Comparison of ENCODE assay signal across 21 cellular contexts in genomic region chr7:1081336-1081735, GRCh38. TPM values are rescaled to one million over a fixed set of nuclear protein-coding genes. Genes with fewer than 3 reads are reported as not detected.
"Had no signal": no experiment of that assay in that cellular context is flagged by ENCODE, and none has a peak within 500 bp of the region (broad histone marks: within the 10 kb centered on the region; RNA-seq: fewer than 3 reads in every experiment).

No MANE protein-coding gene starts in this region.

- ATAC-seq: left lobe of liver; mucosa of descending colon; natural killer cell treated with Interleukin-12 subunit alpha and Interleukin-12 subunit beta and Interleukin-15 and Interleukin-18, amount 100 ng/mL, for 72 hours; stimulated activated naive B cell treated with anti-CD40 and anti-IgM and Interleukin-4, amounts not matched to agents 10 μg/mL and 1 μg/mL and 100 μg/mL, for 72 hours had no signal

- DNase-seq: dorsolateral prefrontal cortex; effector CD4-positive, alpha-beta T cell; hypothalamus; mucosa of descending colon; naive B cell; right lobe of liver; small intestine; stimulated activated CD4-positive, alpha-beta T cell treated with anti-CD3 and anti-CD28 coated beads, Interleukin-15, amount 100 ng/mL, for 24 hours; stimulated activated CD4-positive, alpha-beta T cell treated with anti-CD3 and anti-CD28 coated beads, Interleukin-2, amount 100 ng/mL, for 48 hours; stimulated activated naive B cell treated with anti-CD40 and anti-IgM and Interleukin-4, amounts not matched to agents 10 μg/mL and 1 μg/mL and 100 μg/mL, for 72 hours; transverse colon had no signal

- H3K27ac ChIP-seq: parathyroid adenoma, right lobe of liver, suprapubic skin, transverse colon had no signal

- H2AFZ ChIP-seq: parathyroid adenoma had no signal

- H3K4me1 ChIP-seq: parathyroid adenoma, right lobe of liver had no signal

- H3K27me3 ChIP-seq: dorsolateral prefrontal cortex, right lobe of liver, suprapubic skin, transverse colon had no signal

- H3K9me3 ChIP-seq: mucosa of descending colon, right lobe of liver, suprapubic skin, transverse colon had no signal

- H3K36me3 ChIP-seq: right lobe of liver, suprapubic skin, transverse colon had no signal

- H3K9ac ChIP-seq: parathyroid adenoma had no signal

- H3K4me3 ChIP-seq: lung, mucosa of descending colon, right lobe of liver, suprapubic skin, transverse colon had no signal

- FAIRE-seq: colon, frontal cortex, keratinocyte, small intestine had no signal

RNA-seq across cellular contexts. Expression of gene GPER1, which starts 6.6 kb away (rescaled TPM):
- total RNA-seq: natural killer cell treated with Interleukin-12 subunit alpha and Interleukin-12 subunit beta and Interleukin-15 and Interleukin-18, amount 100 ng/mL, for 72 hours had no signal

RNA-seq across cellular contexts. Expression of gene GPR146, which starts 37.0 kb away (rescaled TPM):
- total RNA-seq: fibroblast of villous mesenchyme, neural crest cell had no signal
